ENCODE assay signal across 1 cellular context in the genomic region with DNA sequence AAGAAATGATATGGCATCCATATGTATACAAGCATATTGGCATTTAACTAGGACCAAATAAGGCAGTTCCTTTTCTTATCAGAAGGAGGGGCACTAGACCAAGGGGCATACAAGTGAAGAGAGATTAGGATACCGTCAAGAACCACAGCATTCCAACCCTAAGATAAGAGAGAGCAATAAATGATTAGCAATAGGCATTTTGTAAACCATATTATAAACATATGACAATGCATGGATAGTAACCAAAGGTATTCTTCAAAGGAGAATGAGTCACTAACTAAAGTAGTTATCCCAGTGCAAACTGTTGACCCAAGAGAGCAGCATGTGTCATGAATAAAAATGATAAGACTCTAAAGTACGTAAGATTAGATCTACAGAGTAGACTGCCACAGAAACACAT.
TF ChIP-seq lines count a peak whose summit lies in the region.

No MANE protein-coding gene starts in this region.

TF ChIP-seq in GM23338, 12 proteins besides CTCF, POLR2A, EP300 and RAD21 (continued from another document):
- TF ChIP-seq, protein P1, sequence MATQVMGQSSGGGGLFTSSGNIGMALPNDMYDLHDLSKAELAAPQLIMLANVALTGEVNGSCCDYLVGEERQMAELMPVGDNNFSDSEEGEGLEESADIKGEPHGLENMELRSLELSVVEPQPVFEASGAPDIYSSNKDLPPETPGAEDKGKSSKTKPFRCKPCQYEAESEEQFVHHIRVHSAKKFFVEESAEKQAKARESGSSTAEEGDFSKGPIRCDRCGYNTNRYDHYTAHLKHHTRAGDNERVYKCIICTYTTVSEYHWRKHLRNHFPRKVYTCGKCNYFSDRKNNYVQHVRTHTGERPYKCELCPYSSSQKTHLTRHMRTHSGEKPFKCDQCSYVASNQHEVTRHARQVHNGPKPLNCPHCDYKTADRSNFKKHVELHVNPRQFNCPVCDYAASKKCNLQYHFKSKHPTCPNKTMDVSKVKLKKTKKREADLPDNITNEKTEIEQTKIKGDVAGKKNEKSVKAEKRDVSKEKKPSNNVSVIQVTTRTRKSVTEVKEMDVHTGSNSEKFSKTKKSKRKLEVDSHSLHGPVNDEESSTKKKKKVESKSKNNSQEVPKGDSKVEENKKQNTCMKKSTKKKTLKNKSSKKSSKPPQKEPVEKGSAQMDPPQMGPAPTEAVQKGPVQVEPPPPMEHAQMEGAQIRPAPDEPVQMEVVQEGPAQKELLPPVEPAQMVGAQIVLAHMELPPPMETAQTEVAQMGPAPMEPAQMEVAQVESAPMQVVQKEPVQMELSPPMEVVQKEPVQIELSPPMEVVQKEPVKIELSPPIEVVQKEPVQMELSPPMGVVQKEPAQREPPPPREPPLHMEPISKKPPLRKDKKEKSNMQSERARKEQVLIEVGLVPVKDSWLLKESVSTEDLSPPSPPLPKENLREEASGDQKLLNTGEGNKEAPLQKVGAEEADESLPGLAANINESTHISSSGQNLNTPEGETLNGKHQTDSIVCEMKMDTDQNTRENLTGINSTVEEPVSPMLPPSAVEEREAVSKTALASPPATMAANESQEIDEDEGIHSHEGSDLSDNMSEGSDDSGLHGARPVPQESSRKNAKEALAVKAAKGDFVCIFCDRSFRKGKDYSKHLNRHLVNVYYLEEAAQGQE (IDR thresholded peaks at IDR 0.05; ENCODE audit: unreplicated experiment): no peak
- TF ChIP-seq, protein P2, sequence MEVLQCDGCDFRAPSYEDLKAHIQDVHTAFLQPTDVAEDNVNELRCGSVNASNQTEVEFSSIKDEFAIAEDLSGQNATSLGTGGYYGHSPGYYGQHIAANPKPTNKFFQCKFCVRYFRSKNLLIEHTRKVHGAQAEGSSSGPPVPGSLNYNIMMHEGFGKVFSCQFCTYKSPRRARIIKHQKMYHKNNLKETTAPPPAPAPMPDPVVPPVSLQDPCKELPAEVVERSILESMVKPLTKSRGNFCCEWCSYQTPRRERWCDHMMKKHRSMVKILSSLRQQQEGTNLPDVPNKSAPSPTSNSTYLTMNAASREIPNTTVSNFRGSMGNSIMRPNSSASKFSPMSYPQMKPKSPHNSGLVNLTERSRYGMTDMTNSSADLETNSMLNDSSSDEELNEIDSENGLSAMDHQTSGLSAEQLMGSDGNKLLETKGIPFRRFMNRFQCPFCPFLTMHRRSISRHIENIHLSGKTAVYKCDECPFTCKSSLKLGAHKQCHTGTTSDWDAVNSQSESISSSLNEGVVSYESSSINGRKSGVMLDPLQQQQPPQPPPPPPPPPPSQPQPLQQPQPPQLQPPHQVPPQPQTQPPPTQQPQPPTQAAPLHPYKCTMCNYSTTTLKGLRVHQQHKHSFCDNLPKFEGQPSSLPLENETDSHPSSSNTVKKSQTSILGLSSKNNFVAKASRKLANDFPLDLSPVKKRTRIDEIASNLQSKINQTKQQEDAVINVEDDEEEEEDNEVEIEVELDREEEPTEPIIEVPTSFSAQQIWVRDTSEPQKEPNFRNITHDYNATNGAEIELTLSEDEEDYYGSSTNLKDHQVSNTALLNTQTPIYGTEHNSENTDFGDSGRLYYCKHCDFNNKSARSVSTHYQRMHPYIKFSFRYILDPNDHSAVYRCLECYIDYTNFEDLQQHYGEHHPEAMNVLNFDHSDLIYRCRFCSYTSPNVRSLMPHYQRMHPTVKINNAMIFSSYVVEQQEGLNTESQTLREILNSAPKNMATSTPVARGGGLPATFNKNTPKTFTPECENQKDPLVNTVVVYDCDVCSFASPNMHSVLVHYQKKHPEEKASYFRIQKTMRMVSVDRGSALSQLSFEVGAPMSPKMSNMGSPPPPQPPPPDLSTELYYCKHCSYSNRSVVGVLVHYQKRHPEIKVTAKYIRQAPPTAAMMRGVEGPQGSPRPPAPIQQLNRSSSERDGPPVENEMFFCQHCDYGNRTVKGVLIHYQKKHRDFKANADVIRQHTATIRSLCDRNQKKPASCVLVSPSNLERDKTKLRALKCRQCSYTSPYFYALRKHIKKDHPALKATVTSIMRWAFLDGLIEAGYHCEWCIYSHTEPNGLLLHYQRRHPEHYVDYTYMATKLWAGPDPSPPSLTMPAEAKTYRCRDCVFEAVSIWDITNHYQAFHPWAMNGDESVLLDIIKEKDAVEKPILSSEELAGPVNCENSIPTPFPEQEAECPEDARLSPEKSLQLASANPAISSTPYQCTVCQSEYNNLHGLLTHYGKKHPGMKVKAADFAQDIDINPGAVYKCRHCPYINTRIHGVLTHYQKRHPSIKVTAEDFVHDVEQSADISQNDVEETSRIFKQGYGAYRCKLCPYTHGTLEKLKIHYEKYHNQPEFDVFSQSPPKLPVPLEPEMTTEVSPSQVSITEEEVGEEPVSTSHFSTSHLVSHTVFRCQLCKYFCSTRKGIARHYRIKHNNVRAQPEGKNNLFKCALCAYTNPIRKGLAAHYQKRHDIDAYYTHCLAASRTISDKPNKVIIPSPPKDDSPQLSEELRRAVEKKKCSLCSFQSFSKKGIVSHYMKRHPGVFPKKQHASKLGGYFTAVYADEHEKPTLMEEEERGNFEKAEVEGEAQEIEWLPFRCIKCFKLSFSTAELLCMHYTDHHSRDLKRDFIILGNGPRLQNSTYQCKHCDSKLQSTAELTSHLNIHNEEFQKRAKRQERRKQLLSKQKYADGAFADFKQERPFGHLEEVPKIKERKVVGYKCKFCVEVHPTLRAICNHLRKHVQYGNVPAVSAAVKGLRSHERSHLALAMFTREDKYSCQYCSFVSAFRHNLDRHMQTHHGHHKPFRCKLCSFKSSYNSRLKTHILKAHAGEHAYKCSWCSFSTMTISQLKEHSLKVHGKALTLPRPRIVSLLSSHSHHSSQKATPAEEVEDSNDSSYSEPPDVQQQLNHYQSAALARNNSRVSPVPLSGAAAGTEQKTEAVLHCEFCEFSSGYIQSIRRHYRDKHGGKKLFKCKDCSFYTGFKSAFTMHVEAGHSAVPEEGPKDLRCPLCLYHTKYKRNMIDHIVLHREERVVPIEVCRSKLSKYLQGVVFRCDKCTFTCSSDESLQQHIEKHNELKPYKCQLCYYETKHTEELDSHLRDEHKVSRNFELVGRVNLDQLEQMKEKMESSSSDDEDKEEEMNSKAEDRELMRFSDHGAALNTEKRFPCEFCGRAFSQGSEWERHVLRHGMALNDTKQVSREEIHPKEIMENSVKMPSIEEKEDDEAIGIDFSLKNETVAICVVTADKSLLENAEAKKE (CRISPR knock-in tag; IDR thresholded peaks at IDR 0.05): no peak
- no peak for TF ChIP-seq ZNF331 (CRISPR knock-in tag; IDR thresholded peaks at IDR 0.05; ENCODE audit: low read depth)
- TF ChIP-seq CREB1 (CRISPR knock-in tag; IDR thresholded peaks at IDR 0.05; ENCODE audit: low read depth): no peak
- TF ChIP-seq EZH2phosphoT487 (IDR thresholded peaks at IDR 0.05; ENCODE audit: unreplicated experiment): no peak
- TF ChIP-seq, protein P3, sequence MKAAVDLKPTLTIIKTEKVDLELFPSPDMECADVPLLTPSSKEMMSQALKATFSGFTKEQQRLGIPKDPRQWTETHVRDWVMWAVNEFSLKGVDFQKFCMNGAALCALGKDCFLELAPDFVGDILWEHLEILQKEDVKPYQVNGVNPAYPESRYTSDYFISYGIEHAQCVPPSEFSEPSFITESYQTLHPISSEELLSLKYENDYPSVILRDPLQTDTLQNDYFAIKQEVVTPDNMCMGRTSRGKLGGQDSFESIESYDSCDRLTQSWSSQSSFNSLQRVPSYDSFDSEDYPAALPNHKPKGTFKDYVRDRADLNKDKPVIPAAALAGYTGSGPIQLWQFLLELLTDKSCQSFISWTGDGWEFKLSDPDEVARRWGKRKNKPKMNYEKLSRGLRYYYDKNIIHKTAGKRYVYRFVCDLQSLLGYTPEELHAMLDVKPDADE (IDR thresholded peaks at IDR 0.05): no peak
